In genomic region chr14:24271134-24271833, GRCh38 we compare ENCODE assay signal across 8 cellular contexts. TPM values are rescaled to one million over a fixed set of nuclear protein-coding genes. Genes with fewer than 3 reads are reported as not detected.
A peak's percentile ranks its signal among the peaks of the same experiment; 100 is the strongest.
DNase-seq lines count a peak whose midpoint lies in the region; ATAC-seq and TF ChIP-seq lines count a peak whose summit lies in the region.

TSS of gene RABGGTA (minus strand) at chr14:24271597. CDS start at chr14:24271115, 482 bp downstream.

- no peaks in the 10 kb centered on the region for H3K27me3 Mint-ChIP-seq in naive thymus-derived CD8-positive, alpha-beta T cell

- in situ Hi-C loops in Panc1 (cut with HindIII; ENCODE audit: low pct_unique_long_range_greater_than_20kb, low sequenced_read_pairs): no loop called here

- no peak for TF ChIP-seq CTCF in KMS-11 (conservative IDR thresholded peaks at IDR 0.05; ENCODE audit: low read depth, low read length)
- TF ChIP-seq CTCF in Panc1 (IDR thresholded peaks at IDR 0.05): peak; percentile 86
- TF ChIP-seq CTCF in fibroblast of lung (conservative IDR thresholded peaks at IDR 0.05 in 1 of 2, IDR thresholded peaks at IDR 0.05 in 1 of 2; ENCODE audit: low read depth in 1 of 2, low read length in 2 of 2): peak; percentile 60

- H3K4me1 Mint-ChIP-seq in naive thymus-derived CD8-positive, alpha-beta T cell: peaks cover 31 to 45% (median 41%) of the 10 kb centered on the region in 4 donors

- H3K27me3 ChIP-seq in KMS-11 (ENCODE audit: insufficient read depth, low read depth) (no peaks in the 10 kb centered on the region), Panc1 (ENCODE audit: control insufficient read depth, insufficient read depth, low read length) (no peaks in the 10 kb centered on the region), fibroblast of lung (ENCODE audit: control insufficient read depth, insufficient read depth, low read length) (no peaks in the 10 kb centered on the region)

- H3K36me3 ChIP-seq in KMS-11 (ENCODE audit: insufficient read depth) (no peaks in the 10 kb centered on the region), Panc1 (ENCODE audit: control insufficient read depth, insufficient read depth, low read length) (no peaks in the 10 kb centered on the region), fibroblast of lung (ENCODE audit: control insufficient read depth, insufficient read depth, low read length) (peaks cover 7% of the 10 kb centered on the region)

- intact Hi-C loops in Panc1 (cut with micrococcal nuclease; ENCODE audit: unreplicated experiment): no loop called here

- no peak within 1 kb of the TSS for H3K4me3 ChIP-seq in KMS-11 (IDR thresholded peaks at IDR 0.05; ENCODE audit: insufficient read depth, low read depth, low read length)
- peak within 1 kb of the TSS; percentile 81 to 82 for H3K4me3 ChIP-seq in Panc1 (ENCODE audit: low read depth in 2 of 2, low read length in 2 of 2)
- H3K4me3 ChIP-seq in fibroblast of lung (replicated peaks in 1 of 4; ENCODE audit: control extremely low read depth in 1 of 4, insufficient read depth in 1 of 4, low read depth in 3 of 4, low read length in 4 of 4): peak within 1 kb of the TSS; percentile 67 to 99 (median 94)

- no peaks in the 10 kb centered on the region for H4K20me1 ChIP-seq in KMS-11 (ENCODE audit: insufficient read depth)
- no peaks in the 10 kb centered on the region for H4K20me1 ChIP-seq in fibroblast of lung (ENCODE audit: control insufficient read depth, extremely low read depth, insufficient read depth, low read length)

- peak within 1 kb of the TSS; percentile 78 for H2AFZ ChIP-seq in KMS-11 (ENCODE audit: low read depth)
- H2AFZ ChIP-seq in fibroblast of lung (ENCODE audit: low read length): peak within 1 kb of the TSS; percentile 89

- BruUV-seq in Panc1 (replicated peaks; lab: Mats Ljungman, UMichigan): no TSS peak

- H3K9me3 Mint-ChIP-seq in naive thymus-derived CD8-positive, alpha-beta T cell: no peaks in the 10 kb centered on the region

- H3K27ac Mint-ChIP-seq in naive thymus-derived CD8-positive, alpha-beta T cell: peak within 1 kb of the TSS; percentile 92 to 100 (median 99)

- H3K4me1 ChIP-seq in KMS-11 (ENCODE audit: low read depth, poor library complexity, severe bottlenecking): peaks cover 24% of the 10 kb centered on the region
- H3K4me1 ChIP-seq in Panc1 (ENCODE audit: control insufficient read depth, insufficient read depth, low read length): peaks cover 3% of the 10 kb centered on the region; the same call in 1 of the 2 replicates
- no peaks in the 10 kb centered on the region for H3K4me1 ChIP-seq in fibroblast of lung (ENCODE audit: control insufficient read depth, extremely low read depth, insufficient read depth, low read length)

- H3K79me2 ChIP-seq in KMS-11 (ENCODE audit: insufficient read depth, low read depth) (no peaks in the 10 kb centered on the region), fibroblast of lung (ENCODE audit: control insufficient read depth, insufficient read depth, low read length) (no peaks in the 10 kb centered on the region)

- CTCF ChIA-PET in Panc1 (lab: Charles Lee): interaction anchor here (0.6 to 1.4 kb wide), 4 partner anchors 29 to 162 kb away, joined by 3 to 6 read pairs (median 4); partner anchors contain the start of gene TINF2

- H3K27ac ChIP-seq in KMS-11 (peak within 1 kb of the TSS; percentile 83), Panc1 (ENCODE audit: low read length) (peak within 1 kb of the TSS; percentile 85), fibroblast of lung (ENCODE audit: insufficient read depth, low read length) (peak within 1 kb of the TSS; percentile 99)

- H3K36me3 Mint-ChIP-seq in naive thymus-derived CD8-positive, alpha-beta T cell: peaks cover 0 to 24% (median 10%) of the 10 kb centered on the region in 3 donors

- ATAC-seq in GM21737 (IDR thresholded peaks at IDR 0.05; ENCODE audit: unreplicated experiment): peak; percentile 80
- ATAC-seq in Panc1: peak; percentile 99
- ATAC-seq in naive thymus-derived CD8-positive, alpha-beta T cell: peak; percentile 86 to 91

- peak within 1 kb of the TSS; percentile 78 to 94 (median 92) for H3K4me3 Mint-ChIP-seq in naive thymus-derived CD8-positive, alpha-beta T cell

- DNase-seq in DMS79 treated with DMSO at 0.1 percent for 48 hours (lab: John Stamatoyannopoulos, UW): peak; percentile 98
- peak; percentile 25 for DNase-seq in Panc1 (ENCODE audit: low read depth, low spot score)
- peak; percentile 91 for DNase-seq in activated T-helper 1 cell treated with Interleukin-2 at 50 U/mL for 16 hours (ENCODE audit: low read depth)
- DNase-seq in fibroblast of lung (ENCODE audit: low read depth in 2 of 2): peak; percentile 85 to 88
- DNase-seq in naive thymus-derived CD8-positive, alpha-beta T cell: peak; percentile 87 to 98 (median 94)
- DNase-seq in stimulated activated naive CD4-positive, alpha-beta T cell (lab: John Stamatoyannopoulos, UW): peak; percentile 84 to 96 (median 92)

- H3K9ac ChIP-seq in KMS-11 (peak within 1 kb of the TSS; percentile 94), fibroblast of lung (ENCODE audit: insufficient read depth, low read length) (peak within 1 kb of the TSS; percentile 99)

- H3K9me3 ChIP-seq in Panc1 (ENCODE audit: control insufficient read depth, insufficient read depth, low read depth, low read length): no peaks in the 10 kb centered on the region
- H3K9me3 ChIP-seq in fibroblast of lung (ENCODE audit: control insufficient read depth, insufficient read depth, low read depth, low read length): no peaks in the 10 kb centered on the region

- POLR2A ChIA-PET in Panc1 (lab: Charles Lee): no interaction called here
- POLR2A ChIA-PET in naive thymus-derived CD8-positive, alpha-beta T cell (lab: Charles Lee): interaction anchor here (0.6 to 4.1 kb wide), 33 partner anchors 9 to 985 kb away, joined by 3 to 63 read pairs (median 5); partner anchors contain the start of genes CBLN3, CHMP4A, DCAF11 and DHRS1

- peak within 1 kb of the TSS; percentile 80 for H3K4me2 ChIP-seq in KMS-11
- H3K4me2 ChIP-seq in fibroblast of lung (ENCODE audit: extremely low read depth, insufficient read depth, low read length): peak within 1 kb of the TSS; percentile 89

RNA-seq across cellular contexts. Expression of gene RABGGTA, which starts in this region (rescaled TPM):
- total RNA-seq in Panc1 (2021; ENCODE audit: unreplicated experiment): 30.9 TPM
- 19.9 TPM for polyA plus RNA-seq in Panc1 (2012; ENCODE audit: insufficient read length)
- total RNA-seq in fibroblast of lung: 14.1 and 21.0 TPM in 2 replicates
- polyA plus RNA-seq in fibroblast of lung: 15.1 and 19.4 TPM in 2 replicates
- polyA plus RNA-seq in fibroblast of lung (2012): 14.8 and 19.5 TPM in 2 replicates
- polyA minus RNA-seq in fibroblast of lung (ENCODE audit: low replicate concordance): 63.7 and 79.6 TPM in 2 replicates
- total RNA-seq in naive thymus-derived CD8-positive, alpha-beta T cell: 10 to 100 TPM; 43.3 to 46.5 TPM
- polyA plus RNA-seq in naive thymus-derived CD8-positive, alpha-beta T cell: 10 to 100 TPM; 12.7 to 22.1 (median 20.4) TPM

Comparison
In these comparisons a context has a peak if more than half of its experiments do, and no peak if none do; other contexts are left out.
1. DNase-seq: peak in every context shown above with its lines; median percentile 98 in DMS79 treated with DMSO at 0.1 percent for 48 hours; 94 in naive thymus-derived CD8-positive, alpha-beta T cell; 92 in stimulated activated naive CD4-positive, alpha-beta T cell; 91 in activated T-helper 1 cell treated with Interleukin-2 at 50 U/mL for 16 hours; 86 in fibroblast of lung; 25 in Panc1.